ENCODE assay signal across 7 cellular contexts in genomic region chr6:149436647-149437046, GRCh38. TPM values are rescaled to one million over a fixed set of nuclear protein-coding genes. Genes with fewer than 3 reads are reported as not detected.
"Had no signal": no experiment of that assay in that cellular context is flagged by ENCODE, and none has a peak within 500 bp of the region (broad histone marks: within the 10 kb centered on the region; RNA-seq: fewer than 3 reads in every experiment).

No MANE protein-coding gene starts in this region.

- H3K9me3 Mint-ChIP-seq: H9 had no signal

- H3K4me3 Mint-ChIP-seq: H9 had no signal

- DNase-seq: GM23248, GOT3, H9, HCEC 1CT, IMR-90, KG1 had no signal

- H3K27ac Mint-ChIP-seq: H9 had no signal

RNA-seq across cellular contexts. Expression of gene SUMO4, which starts 36.6 kb away (rescaled TPM):
- total RNA-seq: GM23248 had no signal

RNA-seq across cellular contexts. Expression of gene ZC3H12D, which starts 48.2 kb away (rescaled TPM):
- total RNA-seq: HT-29 had no signal
